Comparison of ENCODE assay signal across 1 cellular context in genomic region chr16:74637742-74638453, GRCh38.
TF ChIP-seq lines count a peak whose summit lies in the region.

No MANE protein-coding gene starts in this region.

TF ChIP-seq in K562, 482 proteins besides CTCF, POLR2A, EP300 and RAD21 (continued from another document):
- TF ChIP-seq CHD7 (IDR thresholded peaks at IDR 0.05; ENCODE audit: low read depth, low read length), result no peak
- no peak for TF ChIP-seq RBM25 (IDR thresholded peaks at IDR 0.05; ENCODE audit: low read depth, low read length, severe bottlenecking)
- no peak for TF ChIP-seq ZNF324 (CRISPR knock-in tag; IDR thresholded peaks at IDR 0.05)
- TF ChIP-seq ZNF398 (CRISPR knock-in tag; IDR thresholded peaks at IDR 0.05), result no peak
- TF ChIP-seq E2F3 (CRISPR knock-in tag; IDR thresholded peaks at IDR 0.05), result no peak
